ENCODE assay signal across 8 cellular contexts in genomic region chr3:61251174-61251972, GRCh38. TPM values are rescaled to one million over a fixed set of nuclear protein-coding genes. Genes with fewer than 3 reads are reported as not detected.
DNase-seq lines count a peak whose midpoint lies in the region; ATAC-seq, FAIRE-seq and TF ChIP-seq lines count a peak whose summit lies in the region.

TSS of gene FHIT (minus strand) at chr3:61251452.

- H3K27ac ChIP-seq in H1 (ENCODE audit: low read depth, low read length), result peak within 1 kb of the TSS; percentile 50

- peak within 1 kb of the TSS; percentile 80 for H3K4me3 Mint-ChIP-seq in Caco-2 (ENCODE audit: unreplicated experiment)
- peak within 1 kb of the TSS; percentile 86 for H3K4me3 Mint-ChIP-seq in memory B cell

- peak within 1 kb of the TSS; percentile 93 for H4K8ac ChIP-seq in H1 (ENCODE audit: extremely low read depth, insufficient read depth, low read length)

- H2AK5ac ChIP-seq in H1 (ENCODE audit: low read depth, low read length), result peak within 1 kb of the TSS; percentile 17; the same call in 1 of the 2 replicates

- no peaks in the 10 kb centered on the region for H3K27me3 ChIP-seq in Caco-2 (replicated peaks; ENCODE audit: control insufficient read depth, insufficient read depth, low read length)
- no peaks in the 10 kb centered on the region for H3K27me3 ChIP-seq in H1 (replicated peaks in 1 of 4; ENCODE audit: control insufficient read depth in 3 of 4, extremely low read depth in 1 of 4, insufficient read depth in 3 of 4, low read length in 3 of 4)

- H3K9me3 Mint-ChIP-seq in Caco-2 (ENCODE audit: unreplicated experiment) (no peaks in the 10 kb centered on the region), memory B cell (no peaks in the 10 kb centered on the region)

- no peak for TF ChIP-seq EP300 in H1 (IDR thresholded peaks at IDR 0.05; ENCODE audit: borderline replicate concordance in 1 of 2, low read depth in 2 of 2, low read length in 2 of 2)

- no TSS peak for BruUV-seq in Caco-2 (replicated peaks; lab: Mats Ljungman, UMichigan)

- H3K14ac ChIP-seq in H1 (ENCODE audit: insufficient read length), result no peak within 1 kb of the TSS

- H3K23ac ChIP-seq in H1 (ENCODE audit: insufficient read length), result no peak within 1 kb of the TSS

- H3K36me3 ChIP-seq in Caco-2 (ENCODE audit: control insufficient read depth, insufficient read depth, low read length) (no peaks in the 10 kb centered on the region), H1 (ENCODE audit: control insufficient read depth in 2 of 4, insufficient read depth in 4 of 4, low read length in 3 of 4) (no peaks in the 10 kb centered on the region)

- peak; percentile 84 for ATAC-seq in memory B cell (ENCODE audit: low read depth)

- 7% methylated on average over 29 of the region's 41 CpGs; no CpG with 5 or more reads in 1 of the 2 experiments for WGBS in H1 (ENCODE audit: extremely low coverage in 1 of 2, insufficient coverage in 1 of 2, insufficient read length in 1 of 2, insufficient replicate concordance in 2 of 2, low coverage in 1 of 2, low lambda C conversion rate in 2 of 2, missing lambda C conversion rate in 1 of 2), 2 experiments

- no peak within 1 kb of the TSS for H2BK120ac ChIP-seq in H1 (replicated peaks; ENCODE audit: low read depth, low read length)

- peak in 1 of 2 experiments; percentile 74; a peak in 2 of 3 replicates for TF ChIP-seq POLR2A in H1 (IDR thresholded peaks at IDR 0.05; ENCODE audit: control extremely low read depth in 1 of 2, low read depth in 2 of 2, low read length in 2 of 2)

- peaks cover 8% of the 10 kb centered on the region for H3K23me2 ChIP-seq in H1 (ENCODE audit: low read depth, low read length)

- no peaks in the 10 kb centered on the region for H3K4me1 ChIP-seq in Caco-2
- H3K4me1 ChIP-seq in H1 (replicated peaks in 1 of 4; ENCODE audit: control insufficient read depth in 3 of 4, insufficient read depth in 4 of 4, low read length in 3 of 4), result peaks cover 0 to 16% (median 6%) of the 10 kb centered on the region in 4 experiments; a peak in 6 of 7 replicates

- peak within 1 kb of the TSS; percentile 49 for H3K18ac ChIP-seq in H1 (ENCODE audit: extremely low read depth, low read length)

- H3K9ac ChIP-seq in H1 (replicated peaks in 1 of 4; ENCODE audit: extremely low read depth in 1 of 4, low read depth in 3 of 4, low read length in 3 of 4), result peak within 1 kb of the TSS in 3 of 4 experiments; percentile 69 to 98 (median 77); a peak in 6 of 7 replicates

- no peak within 1 kb of the TSS for H2BK12ac ChIP-seq in H1 (ENCODE audit: low read depth, low read length)

- peak; percentile 96 for FAIRE-seq in H1 (lab: Jason Lieb, UNC)

- no peaks in the 10 kb centered on the region for H3K4me1 Mint-ChIP-seq in Caco-2 (ENCODE audit: low read depth, unreplicated experiment)
- peaks cover 16% of the 10 kb centered on the region for H3K4me1 Mint-ChIP-seq in memory B cell

- DNase-seq in Caco-2, result peak; percentile 95 to 96
- DNase-seq in GM20000 (ENCODE audit: low spot score), result peak; percentile 90
- peak; percentile 73 for DNase-seq in HS-5 (ENCODE audit: low read depth)
- DNase-seq in NOMO-1 treated with dmso at 0.1 percent for 144 hours (lab: John Stamatoyannopoulos, UW; ENCODE audit: unreplicated experiment), result peak; percentile 96
- DNase-seq in activated CD8-positive, alpha-beta memory T cell treated with anti-CD3 and anti-CD28 coated beads for 48 hours (ENCODE audit: low read depth in 2 of 3, low spot score in 2 of 3), result peak; percentile 40 to 72 (median 71)
- DNase-seq in H1 (ENCODE audit: low read depth in 1 of 2, low spot score in 2 of 2), result peak; percentile 93 to 94
- DNase-seq in memory B cell (ENCODE audit: low spot score in 2 of 2), result peak; percentile 85 to 88
- peak; percentile 80 for DNase-seq in stimulated activated CD8-positive, alpha-beta memory T cell treated with anti-CD3 and anti-CD28 coated beads, Interleukin-12 subunit alpha, Interleukin-12 subunit beta, amount 100 ng/mL, for 1 hour (ENCODE audit: low read depth)

- CTCF ChIA-PET in Caco-2 (lab: Charles Lee), result interaction anchor here (1.4 kb wide), 1 partner anchor 279 kb away, joined by 3 read pairs; no protein-coding TSS in a partner anchor
- CTCF ChIA-PET in H1 (lab: Charles Lee; ENCODE audit: partially characterized antibody), result interaction anchor here (1.9 kb wide), 1 partner anchor 16 kb away, joined by 4 read pairs; no protein-coding TSS in a partner anchor

- peak within 1 kb of the TSS; percentile 81 to 94 for H3K4me2 ChIP-seq in H1 (ENCODE audit: insufficient read depth in 1 of 2, low read depth in 2 of 2, low read length in 2 of 2)

- POLR2A ChIA-PET in Caco-2 (lab: Charles Lee) (no interaction called here), H1 (lab: Charles Lee; ENCODE audit: partially characterized antibody) (no interaction called here)

- H2BK5ac ChIP-seq in H1 (ENCODE audit: low read depth, low read length), result peak within 1 kb of the TSS; percentile 22; the same call in 1 of the 2 replicates

- no peaks in the 10 kb centered on the region for H3K36me3 Mint-ChIP-seq in Caco-2 (ENCODE audit: insufficient read depth, unreplicated experiment)
- H3K36me3 Mint-ChIP-seq in memory B cell, result peaks cover 2% of the 10 kb centered on the region

- peak within 1 kb of the TSS; percentile 23 for H4K5ac ChIP-seq in H1 (ENCODE audit: insufficient read length, low read depth, low read length)

- no peak within 1 kb of the TSS for H4K91ac ChIP-seq in H1 (replicated peaks; ENCODE audit: insufficient read length, low read length)

- intact Hi-C loops in Caco-2 (cut with micrococcal nuclease; ENCODE audit: unreplicated experiment), result loop anchor here (1.0 to 2.0 kb wide), 2 partner anchors 83 to 110 kb away; no protein-coding TSS in a partner anchor

- TF ChIP-seq RAD21 in H1 (IDR thresholded peaks at IDR 0.05 in 1 of 2, conservative IDR thresholded peaks at IDR 0.05 in 1 of 2; ENCODE audit: low read depth in 2 of 2, low read length in 2 of 2), result peak in 1 of 2 experiments; percentile 22; a peak in 1 of 4 replicates

- H2AFZ ChIP-seq in H1 (ENCODE audit: low read length), result peak within 1 kb of the TSS; percentile 90

- peak within 1 kb of the TSS; percentile 35 for H3K27ac Mint-ChIP-seq in Caco-2 (ENCODE audit: unreplicated experiment)
- H3K27ac Mint-ChIP-seq in memory B cell, result peak within 1 kb of the TSS; percentile 86

- H2BK15ac ChIP-seq in H1 (ENCODE audit: low read length), result no peak within 1 kb of the TSS

- H4K20me1 ChIP-seq in H1 (replicated peaks in 1 of 2; ENCODE audit: control insufficient read depth in 1 of 2, insufficient read depth in 2 of 2, low read length in 2 of 2), result no peaks in the 10 kb centered on the region

- no peaks in the 10 kb centered on the region for H3K79me2 ChIP-seq in H1 (ENCODE audit: control insufficient read depth in 1 of 2, insufficient read depth in 2 of 2, low read length in 2 of 2)

- no peaks in the 10 kb centered on the region for H3K9me3 ChIP-seq in Caco-2
- H3K9me3 ChIP-seq in H1 (ENCODE audit: insufficient read depth in 2 of 2, low read depth in 1 of 2, low read length in 1 of 2), result no peaks in the 10 kb centered on the region

- H3K27me3 Mint-ChIP-seq in Caco-2 (ENCODE audit: insufficient read depth, unreplicated experiment) (no peaks in the 10 kb centered on the region), memory B cell (peaks cover 2% of the 10 kb centered on the region)

- no peaks in the 10 kb centered on the region for H3K79me1 ChIP-seq in H1 (ENCODE audit: low read depth, low read length)

- no peak within 1 kb of the TSS for H3K56ac ChIP-seq in H1 (replicated peaks; ENCODE audit: insufficient read length, low read depth, low read length)

- H3K4me3 ChIP-seq in Caco-2 (ENCODE audit: low read depth, low read length) (peak within 1 kb of the TSS; percentile 58), H1 (ENCODE audit: extremely low read depth in 1 of 4, insufficient read depth in 2 of 4, low read depth in 3 of 4, low read length in 4 of 4) (peak within 1 kb of the TSS; percentile 48 to 78 (median 64))

- TF ChIP-seq CTCF in Caco-2 (IDR thresholded peaks at IDR 0.05; ENCODE audit: insufficient read depth in 1 of 2, low read depth in 1 of 2, low read length in 1 of 2, severe bottlenecking in 1 of 2, unreplicated experiment in 1 of 2), result no peak
- no peak for TF ChIP-seq CTCF in GM20000 (IDR thresholded peaks at IDR 0.05; ENCODE audit: extremely low read depth, missing control alignments)
- TF ChIP-seq CTCF in H1 (IDR thresholded peaks at IDR 0.05; ENCODE audit: control extremely low read depth in 1 of 3, insufficient read depth in 1 of 3, low read depth in 1 of 3, low read length in 3 of 3), result peak in 1 of 3 experiments; percentile 3; a peak in 1 of 4 replicates

- H2BK20ac ChIP-seq in H1 (ENCODE audit: low read length), result no peak within 1 kb of the TSS

- H3K4ac ChIP-seq in H1 (replicated peaks; ENCODE audit: insufficient read length, low read depth, low read length), result no peak within 1 kb of the TSS

TF ChIP-seq in H1, 55 proteins besides CTCF, POLR2A, EP300 and RAD21 (continues in another document):
- TF ChIP-seq EGR1 (IDR thresholded peaks at IDR 0.05; ENCODE audit: borderline replicate concordance, low read depth, low read length) (no peak), E2F6 (IDR thresholded peaks at IDR 0.05) (peak; percentile 84), PHF8 (conservative IDR thresholded peaks at IDR 0.05; ENCODE audit: low read depth, low read length) (no peak), FOSL1 (IDR thresholded peaks at IDR 0.05; ENCODE audit: insufficient read depth, low read depth, low read length) (no peak)
- TF ChIP-seq, protein P1, sequence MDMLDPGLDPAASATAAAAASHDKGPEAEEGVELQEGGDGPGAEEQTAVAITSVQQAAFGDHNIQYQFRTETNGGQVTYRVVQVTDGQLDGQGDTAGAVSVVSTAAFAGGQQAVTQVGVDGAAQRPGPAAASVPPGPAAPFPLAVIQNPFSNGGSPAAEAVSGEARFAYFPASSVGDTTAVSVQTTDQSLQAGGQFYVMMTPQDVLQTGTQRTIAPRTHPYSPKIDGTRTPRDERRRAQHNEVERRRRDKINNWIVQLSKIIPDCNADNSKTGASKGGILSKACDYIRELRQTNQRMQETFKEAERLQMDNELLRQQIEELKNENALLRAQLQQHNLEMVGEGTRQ (IDR thresholded peaks at IDR 0.05; ENCODE audit: low read length), result no peak

RNA-seq across cellular contexts. Expression of gene FHIT, which starts in this region (rescaled TPM):
- 5.4 and 8.3 TPM in 2 replicates for total RNA-seq in Caco-2 (2022)
- total RNA-seq in H1 (2021; fragmentation: NEBNext Ultra II Directional; extraction: Animal tissue kit (Norgen Biotek cat#: 25700)), result 1.8 and 3.2 TPM in 2 replicates
- 0.89 and 1.2 TPM in 2 replicates for polyA plus RNA-seq in H1 (2011; rRNA removed)
- polyA plus RNA-seq in H1 (2011; cell fraction: cytosol; rRNA removed), result 1.4 TPM
- polyA plus RNA-seq in H1 (2011; cell fraction: nucleus; rRNA removed), result 2.6 TPM
- 1.5 to 5.7 TPM (median 2.4 TPM) in 4 replicates for polyA plus RNA-seq in H1 (2012, experiment 1 of 2)
- polyA plus RNA-seq in H1 (2012, experiment 2 of 2), result 1.4 TPM
- polyA plus RNA-seq in H1 (2013, experiment 1 of 2), result 2.2 TPM
- 1.7 TPM for polyA plus RNA-seq in H1 (2013, experiment 2 of 2)
- polyA minus RNA-seq in H1 (2011; rRNA and poly(A)+ RNA removed), result 1.8 and 1.9 TPM in 2 replicates
- polyA minus RNA-seq in H1 (2011; cell fraction: cytosol; rRNA and poly(A)+ RNA removed), result 2.1 TPM
- 16.2 TPM for polyA minus RNA-seq in H1 (2011; cell fraction: nucleus; rRNA and poly(A)+ RNA removed)

Comparison
In these comparisons a context has a peak if more than half of its experiments do, and no peak if none do; other contexts are left out.
1. Peak in every context shown above with its lines: DNase-seq, ATAC-seq, H3K4me3 ChIP-seq and H3K27ac ChIP-seq.